Comparison of ENCODE assay signal across 9 cellular contexts in genomic region chr11:8719260-8720190, GRCh38. TPM values are rescaled to one million over a fixed set of nuclear protein-coding genes. Genes with fewer than 3 reads are reported as not detected.
DNase-seq lines count a peak whose midpoint lies in the region; ATAC-seq, FAIRE-seq and TF ChIP-seq lines count a peak whose summit lies in the region.
"Had no signal": no experiment of that assay in that cellular context is flagged by ENCODE, and none has a peak within 500 bp of the region (broad histone marks: within the 10 kb centered on the region; RNA-seq: fewer than 3 reads in every experiment).

No MANE protein-coding gene starts in this region.

- H3K4me1 ChIP-seq in foreskin keratinocyte = peaks cover 54% of the 10 kb centered on the region

- DNase-seq in COLO829 (ENCODE audit: low spot score) (peak; percentile 53), T1000 (lab: John Stamatoyannopoulos, UW) (peak; percentile 67), foreskin keratinocyte (peak; percentile 76 to 85), pulmonary artery endothelial cell (ENCODE audit: low read depth, low spot score) (peak; percentile 24), GM12891 (ENCODE audit: insufficient read length, low spot score) (no peak)
- no peak for DNase-seq in activated CD8-positive, alpha-beta memory T cell treated with anti-CD3 and anti-CD28 coated beads, Interleukin-2, amount 50 U/mL, for 48 hours

- ATAC-seq in foreskin keratinocyte (peak; percentile 77), GM21515 (IDR thresholded peaks at IDR 0.05; ENCODE audit: unreplicated experiment) (no peak), GM19035 (IDR thresholded peaks at IDR 0.05; ENCODE audit: unreplicated experiment) (no peak)

- no peak overlapping the region for H3K27ac ChIP-seq in foreskin keratinocyte

- TF ChIP-seq CTCF in foreskin keratinocyte (conservative IDR thresholded peaks at IDR 0.05) = no peak

- no peak for TF ChIP-seq POLR2A in GM12891 (IDR thresholded peaks at IDR 0.05; ENCODE audit: low read depth, low read length)

- H3K27me3 ChIP-seq in foreskin keratinocyte = no peaks in the 10 kb centered on the region

- no peak for FAIRE-seq in GM12891 (lab: Jason Lieb, UNC)
- FAIRE-seq: TTC549 had no signal

TF ChIP-seq in GM12891, 5 proteins besides CTCF, POLR2A, EP300 and RAD21:
- no peak for TF ChIP-seq POU2F2 (IDR thresholded peaks at IDR 0.05; ENCODE audit: low read depth, low read length)
- TF ChIP-seq POLR2AphosphoS5 (IDR thresholded peaks at IDR 0.05; ENCODE audit: low read depth, low read length) = no peak

RNA-seq across cellular contexts. Expression of gene RPL27A, which starts 36.9 kb away (rescaled TPM):
- total RNA-seq in foreskin keratinocyte (1,979 and 2,135 TPM in 2 replicates), pulmonary artery endothelial cell (660 and 1,292 TPM in 2 replicates)
- 3,013 and 3,395 TPM in 2 replicates for polyA plus RNA-seq in foreskin keratinocyte
- 4,794 TPM for polyA plus RNA-seq in GM12891 (2012; ENCODE audit: low read depth, missing spikeins)

RNA-seq across cellular contexts. Expression of gene TRIM66, which starts 37.1 kb away (rescaled TPM):
- total RNA-seq in foreskin keratinocyte (2.2 and 2.5 TPM in 2 replicates), pulmonary artery endothelial cell (5.7 and 7.3 TPM in 2 replicates)
- 0.40 and 0.45 TPM in 2 replicates for polyA plus RNA-seq in foreskin keratinocyte
- polyA plus RNA-seq in GM12891 (2012; ENCODE audit: low read depth, missing spikeins) = 8.3 TPM

Comparison
In these comparisons a context has a peak if more than half of its experiments do, and no peak if none do; other contexts are left out.
1. DNase-seq: peak in COLO829 (single experiment), T1000 (single experiment), foreskin keratinocyte (2 of 2) and pulmonary artery endothelial cell (single experiment); none in activated CD8-positive, alpha-beta memory T cell treated with anti-CD3 and anti-CD28 coated beads, Interleukin-2, amount 50 U/mL, for 48 hours (single experiment) and GM12891 (single experiment).